Comparison of ENCODE assay signal across 16 cellular contexts in the genomic region with DNA sequence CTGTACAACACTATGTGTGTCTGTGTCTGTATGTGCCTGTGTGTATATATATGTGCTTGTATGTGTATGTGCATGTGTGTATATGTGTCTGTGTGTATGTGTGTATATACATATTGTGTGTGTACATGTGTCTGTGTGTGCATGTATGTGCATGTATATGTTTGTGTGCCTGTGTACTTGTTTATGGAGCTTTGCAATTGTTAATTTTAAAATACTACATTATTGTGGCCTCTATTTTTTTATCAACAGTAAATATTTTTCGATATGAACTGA.
DNase-seq lines count a peak whose midpoint lies in the region; ATAC-seq and TF ChIP-seq lines count a peak whose summit lies in the region.
"Had no signal": no experiment of that assay in that cellular context is flagged by ENCODE, and none has a peak within 500 bp of the region (broad histone marks: within the 10 kb centered on the region; RNA-seq: fewer than 3 reads in every experiment).

No MANE protein-coding gene starts in this region.

- H3K9me2 ChIP-seq in OCI-LY7 (ENCODE audit: insufficient read depth, low read length), result no peaks in the 10 kb centered on the region

- POLR2A ChIA-PET in OCI-LY7 (lab: Charles Lee), result interaction anchor here (1.0 to 1.1 kb wide), 2 partner anchors 9 to 12 kb away, joined by 3 to 5 read pairs; no protein-coding TSS in a partner anchor

- no peak for DNase-seq in OCI-LY7 (ENCODE audit: low spot score)
- no peak for DNase-seq in activated CD4-positive, CD25-positive, alpha-beta regulatory T cell (lab: John Stamatoyannopoulos, UW)
- no peak for DNase-seq in suprapubic skin (ENCODE audit: low spot score in 2 of 2)
- DNase-seq in HuH-7.5 (ENCODE audit: low spot score), result no peak
- no peak for DNase-seq in DMS153 (lab: John Stamatoyannopoulos, UW)
- DNase-seq: NCI-H1417, posterior cingulate gyrus, small intestine, thyroid gland had no signal

- BruUV-seq in OCI-LY7 (replicated peaks; lab: Mats Ljungman, UMichigan), result no TSS peak

- H3K27ac ChIP-seq in OCI-LY7 (ENCODE audit: low read depth, low read length, poor library complexity, severe bottlenecking), result peak overlapping the region; percentile 55
- no peak overlapping the region for H3K27ac ChIP-seq in suprapubic skin
- H3K27ac ChIP-seq: breast epithelium, thyroid gland had no signal

- WGBS in suprapubic skin, result 94% methylated on average over 1 of the region's 1 CpG

- TF ChIP-seq EP300 in suprapubic skin (IDR thresholded peaks at IDR 0.05), result no peak

- no peak for TF ChIP-seq CTCF in OCI-LY7 (conservative IDR thresholded peaks at IDR 0.05; ENCODE audit: low read length)
- TF ChIP-seq CTCF in suprapubic skin (IDR thresholded peaks at IDR 0.05), result no peak

- CTCF ChIA-PET in OCI-LY7 (lab: Charles Lee; ENCODE audit: unreplicated experiment), result no interaction called here

- H3K79me2 ChIP-seq in OCI-LY7 (ENCODE audit: insufficient read depth, low read depth, low read length), result no peaks in the 10 kb centered on the region

- peak overlapping the region; percentile 70; the same call in 1 of the 2 replicates for H2AFZ ChIP-seq in OCI-LY7 (ENCODE audit: low read length)

- H3K4me1 ChIP-seq in OCI-LY7 (ENCODE audit: insufficient read depth, low read length, poor library complexity, severe bottlenecking) (peaks cover 19% of the 10 kb centered on the region), suprapubic skin (no peaks in the 10 kb centered on the region)
- H3K4me1 ChIP-seq: breast epithelium had no signal

- no peaks in the 10 kb centered on the region for H3K27me3 ChIP-seq in suprapubic skin
- H3K27me3 ChIP-seq: breast epithelium, thyroid gland had no signal

- H3K36me3 ChIP-seq in OCI-LY7 (ENCODE audit: insufficient read depth, low read length), result no peaks in the 10 kb centered on the region
- no peaks in the 10 kb centered on the region for H3K36me3 ChIP-seq in suprapubic skin
- H3K36me3 ChIP-seq: breast epithelium, thyroid gland had no signal

- H4K20me1 ChIP-seq in OCI-LY7 (ENCODE audit: insufficient read depth, low read length), result no peaks in the 10 kb centered on the region

- H3K4me3 ChIP-seq in OCI-LY7 (ENCODE audit: low read depth, low read length, poor library complexity, severe bottlenecking), result no peak overlapping the region
- no peak overlapping the region for H3K4me3 ChIP-seq in suprapubic skin
- H3K4me3 ChIP-seq: breast epithelium, thyroid gland had no signal

- peak overlapping the region; percentile 65 for H3K4me2 ChIP-seq in OCI-LY7 (ENCODE audit: low read length)

- no peak for TF ChIP-seq POLR2A in suprapubic skin (IDR thresholded peaks at IDR 0.05)

- ATAC-seq in GM18909 (IDR thresholded peaks at IDR 0.05; ENCODE audit: poor library complexity, unreplicated experiment) (peak; percentile 20), GM21723 (IDR thresholded peaks at IDR 0.05; ENCODE audit: unreplicated experiment) (peak; percentile 25), HG03135 (IDR thresholded peaks at IDR 0.05; ENCODE audit: unreplicated experiment) (peak; percentile 25)
- ATAC-seq: esophagus mucosa, Right ventricle myocardium inferior, WTC11 had no signal

- intact Hi-C loops in OCI-LY7 (cut with micrococcal nuclease; ENCODE audit: unreplicated experiment), result loop anchor here (1.0 kb wide), 1 partner anchor 29 kb away; no protein-coding TSS in a partner anchor

- no peaks in the 10 kb centered on the region for H3K9me3 ChIP-seq in OCI-LY7 (ENCODE audit: low read length)
- peaks cover 4% of the 10 kb centered on the region for H3K9me3 ChIP-seq in suprapubic skin
- H3K9me3 ChIP-seq: thyroid gland had no signal
